ENCODE assay signal across 20 cellular contexts in genomic region chr5:154603485-154603884, GRCh38.
A peak's percentile ranks its signal among the peaks of the same experiment; 100 is the strongest.
DNase-seq lines count a peak whose midpoint lies in the region; ATAC-seq and TF ChIP-seq lines count a peak whose summit lies in the region.
"Had no signal": no experiment of that assay in that cellular context is flagged by ENCODE, and none has a peak within 500 bp of the region (broad histone marks: within the 10 kb centered on the region; RNA-seq: fewer than 3 reads in every experiment).

No MANE protein-coding gene starts in this region.

- no peaks in the 10 kb centered on the region for H3K36me3 ChIP-seq in GM23338 (ENCODE audit: insufficient read depth)
- H3K36me3 ChIP-seq in SJCRH30 = no peaks in the 10 kb centered on the region
- no peaks in the 10 kb centered on the region for H3K36me3 ChIP-seq in mesodermal cell (ENCODE audit: control insufficient read depth, insufficient read depth, low read length)
- no peaks in the 10 kb centered on the region for H3K36me3 ChIP-seq in smooth muscle cell (ENCODE audit: low read depth)
- H3K36me3 ChIP-seq in osteoblast (ENCODE audit: insufficient read depth, low read length) = no peaks in the 10 kb centered on the region

- ATAC-seq in GM23338 = no peak
- ATAC-seq: CD8-positive, alpha-beta T cell; T-cell had no signal

- no peaks in the 10 kb centered on the region for H3K9me3 ChIP-seq in SJCRH30 (replicated peaks)
- no peaks in the 10 kb centered on the region for H3K9me3 ChIP-seq in mesodermal cell (ENCODE audit: control insufficient read depth, low read length)
- H3K9me3 ChIP-seq in smooth muscle cell (replicated peaks; ENCODE audit: low read depth) = no peaks in the 10 kb centered on the region
- no peaks in the 10 kb centered on the region for H3K9me3 ChIP-seq in osteoblast (ENCODE audit: low read depth, low read length)

- no peak overlapping the region for H3K27ac ChIP-seq in GM23338 (ENCODE audit: low read depth)
- no peak overlapping the region for H3K27ac ChIP-seq in SJCRH30
- H3K27ac ChIP-seq in mesodermal cell (ENCODE audit: low read depth, low read length, severe bottlenecking) = peak overlapping the region; percentile 81
- peak overlapping the region; percentile 26 for H3K27ac ChIP-seq in smooth muscle cell (ENCODE audit: low read depth)
- H3K27ac ChIP-seq in osteoblast (ENCODE audit: low read depth, low read length) = no peak overlapping the region

- H3F3A ChIP-seq in GM23338 (replicated peaks; ENCODE audit: low read depth) = no peaks in the 10 kb centered on the region; the same call in 1 of the 2 replicates
- H3F3A ChIP-seq in smooth muscle cell (ENCODE audit: low read depth) = peaks cover 37% of the 10 kb centered on the region

- H3K9ac ChIP-seq in smooth muscle cell (ENCODE audit: low read depth) = no peak overlapping the region

- H3K4me3 ChIP-seq in GM23338 (peak overlapping the region; percentile 47; the same call in 1 of the 2 replicates), SJCRH30 (peak overlapping the region; percentile 12), mesodermal cell (ENCODE audit: extremely low read depth, insufficient read depth, low read length, poor library complexity, severe bottlenecking) (no peak overlapping the region), smooth muscle cell (no peak overlapping the region), osteoblast (ENCODE audit: insufficient read depth, low read length) (no peak overlapping the region)

- no peak for TF ChIP-seq CTCF in GM23338 (conservative IDR thresholded peaks at IDR 0.05; ENCODE audit: low read depth in 2 of 2)
- TF ChIP-seq CTCF in smooth muscle cell (IDR thresholded peaks at IDR 0.05; ENCODE audit: borderline replicate concordance, insufficient read depth, poor library complexity, severe bottlenecking) = no peak
- no peak for TF ChIP-seq CTCF in osteoblast (IDR thresholded peaks at IDR 0.05; ENCODE audit: extremely low read depth, low read depth, low read length)

- no peaks in the 10 kb centered on the region for H3K36me3 Mint-ChIP-seq in GM23338 (ENCODE audit: low read depth)
- H3K36me3 Mint-ChIP-seq: CD8-positive, alpha-beta T cell; T-cell had no signal

- H4K20me1 ChIP-seq in GM23338 (replicated peaks; ENCODE audit: insufficient read depth) (no peaks in the 10 kb centered on the region), smooth muscle cell (ENCODE audit: low read depth) (no peaks in the 10 kb centered on the region), osteoblast (ENCODE audit: insufficient read depth, low read length) (no peaks in the 10 kb centered on the region)

- DNase-seq in GM23338 (ENCODE audit: low spot score) (no peak), SJCRH30 (no peak), smooth muscle cell (lab: John Stamatoyannopoulos, UW; ENCODE audit: unreplicated experiment) (no peak), NOMO-1 treated with DMSO at 0.1 percent for 48 hours (lab: John Stamatoyannopoulos, UW; ENCODE audit: unreplicated experiment) (no peak), osteoblast (ENCODE audit: insufficient read length, low spot score, missing footprints) (no peak), NCI-H1092 treated with DMSO at 0.1 percent for 48 hours (lab: John Stamatoyannopoulos, UW) (no peak)
- DNase-seq: C1 segment of cervical spinal cord; CD8-positive, alpha-beta T cell; DMS79; Karpas-422; NCI-H1092; NCI-H1436; NCI-H187; NCI-H2081 treated with DMSO at 0.1 percent for 48 hours; NCI-H2171 treated with DMSO at 0.1 percent for 48 hours; NCI-H345; NCI-H774; PC-3; T-cell had no signal

- peaks cover 41% of the 10 kb centered on the region for H3K27me3 ChIP-seq in GM23338 (ENCODE audit: insufficient read depth)
- peaks cover 8% of the 10 kb centered on the region; the same call in 1 of the 2 replicates for H3K27me3 ChIP-seq in SJCRH30
- no peaks in the 10 kb centered on the region for H3K27me3 ChIP-seq in smooth muscle cell (ENCODE audit: low read depth)
- H3K27me3 ChIP-seq in osteoblast (ENCODE audit: insufficient read depth, low read length) = peaks cover 18% of the 10 kb centered on the region

- H2AFZ ChIP-seq in GM23338 = no peak overlapping the region; the same call in 1 of the 2 replicates
- no peak overlapping the region for H2AFZ ChIP-seq in smooth muscle cell (ENCODE audit: low read depth)
- H2AFZ ChIP-seq in osteoblast (ENCODE audit: low read length) = no peak overlapping the region

- H3K27ac Mint-ChIP-seq in GM23338 = no peak overlapping the region
- H3K27ac Mint-ChIP-seq: CD8-positive, alpha-beta T cell; T-cell had no signal

- peaks cover 15% of the 10 kb centered on the region; the same call in 1 of the 2 replicates for H3K4me1 ChIP-seq in GM23338 (ENCODE audit: insufficient read depth)
- no peaks in the 10 kb centered on the region for H3K4me1 ChIP-seq in SJCRH30
- H3K4me1 ChIP-seq in mesodermal cell (ENCODE audit: control insufficient read depth, insufficient read depth, low read length, poor library complexity, severe bottlenecking) = peaks cover 55% of the 10 kb centered on the region
- H3K4me1 ChIP-seq in smooth muscle cell (ENCODE audit: low read depth) = peaks cover 13% of the 10 kb centered on the region
- H3K4me1 ChIP-seq in osteoblast (ENCODE audit: insufficient read depth, low read length) = peaks cover 4% of the 10 kb centered on the region

- H3K4me3 Mint-ChIP-seq in GM23338 = no peak overlapping the region
- H3K4me3 Mint-ChIP-seq: CD8-positive, alpha-beta T cell; T-cell had no signal

- H3K9me2 ChIP-seq in GM23338 (ENCODE audit: insufficient read depth) = no peaks in the 10 kb centered on the region

- no peaks in the 10 kb centered on the region for H3K9me3 Mint-ChIP-seq in GM23338
- H3K9me3 Mint-ChIP-seq: CD8-positive, alpha-beta T cell; T-cell had no signal

- H3K79me2 ChIP-seq in GM23338 (replicated peaks; ENCODE audit: insufficient read depth) (no peaks in the 10 kb centered on the region), smooth muscle cell (ENCODE audit: low read depth) (no peaks in the 10 kb centered on the region), osteoblast (ENCODE audit: insufficient read depth, low read length) (no peaks in the 10 kb centered on the region)

- H3K27me3 Mint-ChIP-seq in GM23338 (ENCODE audit: insufficient read depth, low read depth, poor library complexity) = peaks cover 21% of the 10 kb centered on the region

- peak overlapping the region; percentile 72; the same call in 1 of the 2 replicates for H3K4me2 ChIP-seq in GM23338
- H3K4me2 ChIP-seq in smooth muscle cell = peak overlapping the region; percentile 72
- H3K4me2 ChIP-seq in osteoblast (ENCODE audit: insufficient read depth, low read length) = no peak overlapping the region

- WGBS in mesodermal cell (ENCODE audit: insufficient coverage in 2 of 2), 2 experiments = no CpG with 5 or more reads among the region's 1 CpG
- WGBS in smooth muscle cell (ENCODE audit: low lambda C conversion rate) = 10% methylated on average over 1 of the region's 1 CpG

- H3K4me1 Mint-ChIP-seq in GM23338 = peaks cover 3% of the 10 kb centered on the region; the same call in 1 of the 3 replicates

TF ChIP-seq in GM23338, 12 proteins besides CTCF, POLR2A, EP300 and RAD21 (continues in another document):
- no peak for TF ChIP-seq JUNB (IDR thresholded peaks at IDR 0.05; ENCODE audit: unreplicated experiment)
- TF ChIP-seq ETS1 (IDR thresholded peaks at IDR 0.05) = no peak
- TF ChIP-seq CREB1 (CRISPR knock-in tag; IDR thresholded peaks at IDR 0.05; ENCODE audit: low read depth) = no peak

Comparison
In these comparisons a context has a peak if more than half of its experiments do, and no peak if none do; other contexts are left out.
1. H3K27ac ChIP-seq: peak in mesodermal cell (single experiment) and smooth muscle cell (single experiment); none in GM23338 (single experiment), SJCRH30 (single experiment) and osteoblast (single experiment).
2. H3K4me3 ChIP-seq: peak in GM23338 (single experiment) and SJCRH30 (single experiment); none in mesodermal cell (single experiment), smooth muscle cell (single experiment) and osteoblast (single experiment).